Comparison of ENCODE assay signal across 9 cellular contexts in genomic region chr2:175166216-175166824, GRCh38. TPM values are rescaled to one million over a fixed set of nuclear protein-coding genes. Genes with fewer than 3 reads are reported as not detected.
A peak's percentile ranks its signal among the peaks of the same experiment; 100 is the strongest.
DNase-seq lines count a peak whose midpoint lies in the region; ATAC-seq and TF ChIP-seq lines count a peak whose summit lies in the region.
"Had no signal": no experiment of that assay in that cellular context is flagged by ENCODE, and none has a peak within 500 bp of the region (broad histone marks: within the 10 kb centered on the region; RNA-seq: fewer than 3 reads in every experiment).

No MANE protein-coding gene starts in this region.

- POLR2A ChIA-PET in activated CD4-positive, alpha-beta T cell treated with anti-CD3 and anti-CD28 coated beads for 36 hours (lab: Charles Lee): interaction anchor here (1.1 to 1.2 kb wide), 2 partner anchors 14 to 30 kb away, joined by 3 read pairs; no protein-coding TSS in a partner anchor

- no peak overlapping the region for H2AFZ ChIP-seq in SU-DHL-6 (ENCODE audit: low read depth, low read length, severe bottlenecking)

- H3K4me3 ChIP-seq in SU-DHL-6 (ENCODE audit: insufficient read depth, low read length, poor library complexity, severe bottlenecking) (peak overlapping the region; percentile 94), fibroblast of villous mesenchyme (ENCODE audit: low read depth, low read length) (peak overlapping the region; percentile 100), spleen (peak overlapping the region in 7 of 8 donors; percentile 68 to 97 (median 91))

- peaks cover 14% of the 10 kb centered on the region for H3F3A ChIP-seq in SU-DHL-6 (ENCODE audit: insufficient read depth)

- H3K36me3 ChIP-seq in SU-DHL-6 (ENCODE audit: low read length) (no peaks in the 10 kb centered on the region), spleen (no peaks in the 10 kb centered on the region)

- peaks cover 7 to 81% (median 45%) of the 10 kb centered on the region in 6 donors for H3K4me1 ChIP-seq in spleen

- TF ChIP-seq POLR2A in spleen (IDR thresholded peaks at IDR 0.05): no peak

- no peaks in the 10 kb centered on the region for H3K9me3 Mint-ChIP-seq in activated CD4-positive, alpha-beta T cell treated with anti-CD3 and anti-CD28 coated beads for 36 hours (ENCODE audit: low read depth)

- TF ChIP-seq CTCF in SU-DHL-6 (IDR thresholded peaks at IDR 0.05; ENCODE audit: insufficient read depth, low read length, poor library complexity, severe bottlenecking) (no peak), fibroblast of villous mesenchyme (IDR thresholded peaks at IDR 0.05; ENCODE audit: insufficient read depth, low read depth, low read length) (no peak), spleen (IDR thresholded peaks at IDR 0.05 in 8 of 11, conservative IDR thresholded peaks at IDR 0.05 in 3 of 11) (no peak)

- H3K4me3 Mint-ChIP-seq in activated CD4-positive, alpha-beta T cell treated with anti-CD3 and anti-CD28 coated beads for 36 hours: peak overlapping the region; percentile 95

- no peaks in the 10 kb centered on the region for H3K9me2 ChIP-seq in SU-DHL-6 (replicated peaks; ENCODE audit: insufficient read depth, low read length)

- H3K9ac ChIP-seq in SU-DHL-6 (ENCODE audit: low read length): peak overlapping the region; percentile 86

- no peak overlapping the region for H3K27ac Mint-ChIP-seq in activated CD4-positive, alpha-beta T cell treated with anti-CD3 and anti-CD28 coated beads for 36 hours

- no peak for ATAC-seq in activated CD4-positive, alpha-beta T cell treated with anti-CD3 and anti-CD28 coated beads for 36 hours
- no peak for ATAC-seq in HG02610 (IDR thresholded peaks at IDR 0.05; ENCODE audit: unreplicated experiment)

- H3K27me3 ChIP-seq in SU-DHL-6 (ENCODE audit: low read length) (no peaks in the 10 kb centered on the region), spleen (replicated peaks in 1 of 7) (no peaks in the 10 kb centered on the region)

- H3K4me2 ChIP-seq in SU-DHL-6 (ENCODE audit: low read depth, low read length, poor library complexity, severe bottlenecking): peak overlapping the region; percentile 86

- H3K79me2 ChIP-seq in SU-DHL-6 (ENCODE audit: insufficient read depth, low read length): peaks cover 68% of the 10 kb centered on the region

- 0 out of 2 replicates have a peak overlapping the region, but pooled peaks have one; percentile 2 for H3K27ac ChIP-seq in SU-DHL-6 (ENCODE audit: low read depth, low read length)
- H3K27ac ChIP-seq in spleen: peak overlapping the region in 2 of 8 donors; percentile 97 to 98

- WGBS in spleen, 5 donors: 56 to 71% (median 62%) methylated on average over 9 of the region's 9 CpGs

- intact Hi-C loops in activated CD4-positive, alpha-beta T cell treated with anti-CD3 and anti-CD28 coated beads for 36 hours (cut with DNase I, micrococcal nuclease): loop anchor here (5.0 kb wide), 7 partner anchors 389 to 919 kb away; partner anchors contain the start of genes GPR155 (in 1 of the 2), LNPK (in 1 of the 2), OLA1 (in 1 of the 2) and WIPF1 (in 1 of the 2)
- intact Hi-C loops in spleen (cut with DNase I; ENCODE audit: low total_unique reads): no loop called here

- peaks cover 13% of the 10 kb centered on the region for H3K36me3 Mint-ChIP-seq in activated CD4-positive, alpha-beta T cell treated with anti-CD3 and anti-CD28 coated beads for 36 hours (ENCODE audit: low read depth)

- H3K9me3 ChIP-seq in SU-DHL-6 (ENCODE audit: insufficient read depth, low read length) (no peaks in the 10 kb centered on the region), spleen (no peaks in the 10 kb centered on the region)

- DNase-seq in activated CD4-positive, alpha-beta T cell treated with anti-CD3 and anti-CD28 coated beads for 36 hours: no peak
- DNase-seq in activated CD4-positive, alpha-beta T cell treated with anti-CD3 and anti-CD28 coated beads, Interleukin-2, amount 50 U/mL, for 4 hours: no peak
- DNase-seq in fibroblast of villous mesenchyme (ENCODE audit: low read depth): peak; percentile 46
- no peak for DNase-seq in spleen
- DNase-seq in mucosa of gallbladder (ENCODE audit: low spot score): no peak
- no peak for DNase-seq in NCI-H2081 treated with DMSO at 0.1 percent for 48 hours (lab: John Stamatoyannopoulos, UW)
- DNase-seq: stimulated activated CD4-positive, alpha-beta T cell treated with anti-CD3 and anti-CD28 coated beads, Interleukin-12 subunit alpha, Interleukin-12 subunit beta, amount 100 ng/mL, for 4 hours had no signal

- H4K20me1 ChIP-seq in SU-DHL-6 (ENCODE audit: low read depth, low read length): peaks cover 14% of the 10 kb centered on the region

- CTCF ChIA-PET in activated CD4-positive, alpha-beta T cell treated with anti-CD3 and anti-CD28 coated beads for 36 hours (lab: Charles Lee): interaction anchor here (1.3 to 1.9 kb wide), 4 partner anchors 13 to 29 kb away, joined by 3 to 9 read pairs (median 4); no protein-coding TSS in a partner anchor

- no peaks in the 10 kb centered on the region for H3K27me3 Mint-ChIP-seq in activated CD4-positive, alpha-beta T cell treated with anti-CD3 and anti-CD28 coated beads for 36 hours

- H3K4me1 Mint-ChIP-seq in activated CD4-positive, alpha-beta T cell treated with anti-CD3 and anti-CD28 coated beads for 36 hours: peaks cover 44% of the 10 kb centered on the region

RNA-seq across cellular contexts. Expression of gene ATF2, which starts 1.7 kb away (rescaled TPM):
- 10 to 100 TPM; 52.2 to 67.5 TPM for total RNA-seq in activated CD4-positive, alpha-beta T cell treated with anti-CD3 and anti-CD28 coated beads for 36 hours
- 62.5 and 92.4 TPM in 2 replicates for total RNA-seq in fibroblast of villous mesenchyme
- total RNA-seq in spleen: 10 to 100 TPM; 56.4 to 71.6 (median 60.3) TPM
- 10 to 100 TPM; 16.3 to 18.1 (median 17.8) TPM for polyA plus RNA-seq in spleen
- 57.9 TPM for total RNA-seq in mucosa of gallbladder

RNA-seq across cellular contexts. Expression of gene ATP5MC3, which starts 15.2 kb away (rescaled TPM):
- 100 to 1,000 TPM; 244 to 386 TPM for total RNA-seq in activated CD4-positive, alpha-beta T cell treated with anti-CD3 and anti-CD28 coated beads for 36 hours
- total RNA-seq in fibroblast of villous mesenchyme (136 and 157 TPM in 2 replicates), spleen (100 to 1,000 TPM in 3 of 7 donors, 10 to 100 TPM in 4; 53.4 to 124 (median 96.3) TPM), mucosa of gallbladder (189 TPM)
- 100 to 1,000 TPM; 123 to 195 (median 188) TPM for polyA plus RNA-seq in spleen
